Comparison of ENCODE assay signal across 8 cellular contexts in the genomic region with DNA sequence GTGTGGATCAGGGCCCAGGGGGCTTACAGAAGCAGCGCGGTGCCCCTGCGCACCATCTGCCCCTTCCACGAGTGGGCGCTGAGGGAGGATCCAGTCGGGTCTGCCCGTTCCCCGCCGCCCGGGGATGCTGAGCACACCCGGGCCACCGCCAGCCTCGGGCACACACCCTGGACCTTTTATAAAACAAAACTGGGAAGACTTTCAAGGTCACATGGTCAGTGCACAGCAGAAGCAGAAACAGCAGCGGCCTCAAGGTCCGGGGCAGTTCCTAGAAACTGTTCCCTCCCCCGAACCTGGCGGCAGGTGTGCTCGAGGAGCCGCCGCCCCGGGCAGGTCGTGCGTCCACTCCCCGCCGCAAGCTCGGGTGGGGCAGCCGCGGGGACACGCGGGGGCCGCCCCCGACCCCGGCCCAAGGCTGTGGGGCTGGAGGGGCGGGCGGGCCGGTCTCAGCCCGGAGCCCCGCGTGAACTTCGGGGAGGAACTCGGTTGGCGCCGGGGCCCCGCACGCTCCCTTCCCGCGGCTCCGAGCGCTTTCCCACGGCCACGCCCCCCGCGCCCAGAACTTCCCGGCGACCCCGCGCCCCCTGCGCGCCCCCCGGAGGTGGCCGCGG. TPM values are rescaled to one million over a fixed set of nuclear protein-coding genes. Genes with fewer than 3 reads are reported as not detected.
DNase-seq lines count a peak whose midpoint lies in the region; ATAC-seq, FAIRE-seq and TF ChIP-seq lines count a peak whose summit lies in the region.

No MANE protein-coding gene starts in this region.

- peak overlapping the region; percentile 40 for H3K4me3 ChIP-seq in NT2/D1 (ENCODE audit: insufficient read length, low read depth)
- peak overlapping the region; percentile 19 to 63 for H3K4me3 ChIP-seq in kidney (ENCODE audit: low read length in 2 of 2)

- H3K4me3 Mint-ChIP-seq in central memory CD8-positive, alpha-beta T cell = peak overlapping the region; percentile 84
- H3K4me3 Mint-ChIP-seq in stimulated activated memory B cell treated with anti-CD40 and anti-IgM and Interleukin-4, amounts not matched to agents 10 μg/mL and 1 μg/mL and 100 μg/mL, for 72 hours = peak overlapping the region; percentile 93

- no peak for ATAC-seq in central memory CD8-positive, alpha-beta T cell (replicated peaks; ENCODE audit: extremely low read depth, poor library complexity, severe bottlenecking)
- ATAC-seq in stimulated activated memory B cell treated with anti-CD40 and anti-IgM and Interleukin-4, amounts not matched to agents 10 μg/mL and 1 μg/mL and 100 μg/mL, for 72 hours = peak; percentile 37
- no peak for ATAC-seq in HG03342 (IDR thresholded peaks at IDR 0.05; ENCODE audit: unreplicated experiment)

- H3K27ac ChIP-seq in kidney (ENCODE audit: low read depth in 2 of 2, low read length in 2 of 2) = peak overlapping the region; percentile 80 to 89

- peaks cover 5% of the 10 kb centered on the region for H3K4me1 ChIP-seq in NT2/D1 (ENCODE audit: insufficient read depth, insufficient read length)
- H3K4me1 ChIP-seq in kidney (ENCODE audit: control insufficient read depth in 1 of 2, insufficient read depth in 1 of 2, low read depth in 1 of 2, low read length in 2 of 2) = peaks cover 0 to 8% of the 10 kb centered on the region in 2 donors

- H3K36me3 ChIP-seq in NT2/D1 (ENCODE audit: insufficient read depth, insufficient read length, low read length) (peaks cover 23% of the 10 kb centered on the region), kidney (ENCODE audit: control insufficient read depth in 1 of 2, insufficient read depth in 2 of 2, low read length in 2 of 2) (no peaks in the 10 kb centered on the region)

- peak overlapping the region; percentile 51 for H3K27ac Mint-ChIP-seq in central memory CD8-positive, alpha-beta T cell (ENCODE audit: low read depth)
- H3K27ac Mint-ChIP-seq in stimulated activated memory B cell treated with anti-CD40 and anti-IgM and Interleukin-4, amounts not matched to agents 10 μg/mL and 1 μg/mL and 100 μg/mL, for 72 hours = peak overlapping the region; percentile 69

- H3K27me3 Mint-ChIP-seq in central memory CD8-positive, alpha-beta T cell = peaks cover 56% of the 10 kb centered on the region
- H3K27me3 Mint-ChIP-seq in stimulated activated memory B cell treated with anti-CD40 and anti-IgM and Interleukin-4, amounts not matched to agents 10 μg/mL and 1 μg/mL and 100 μg/mL, for 72 hours = peaks cover 16% of the 10 kb centered on the region

- FAIRE-seq in kidney (lab: Jason Lieb, UNC) = no peak

- H3K9me3 Mint-ChIP-seq in central memory CD8-positive, alpha-beta T cell = no peaks in the 10 kb centered on the region
- H3K9me3 Mint-ChIP-seq in stimulated activated memory B cell treated with anti-CD40 and anti-IgM and Interleukin-4, amounts not matched to agents 10 μg/mL and 1 μg/mL and 100 μg/mL, for 72 hours = no peaks in the 10 kb centered on the region

- H3K9ac ChIP-seq in NT2/D1 (ENCODE audit: insufficient read length, low read depth) = peak overlapping the region; percentile 72
- H3K9ac ChIP-seq in kidney (ENCODE audit: low read length in 2 of 2) = peak overlapping the region in 1 of 2 donors; percentile 28

- intact Hi-C loops in kidney (cut with DNase I) = no loop called here

- H3K9me3 ChIP-seq in NT2/D1 (ENCODE audit: insufficient read depth, low read length) = no peaks in the 10 kb centered on the region
- H3K9me3 ChIP-seq in kidney (ENCODE audit: control insufficient read depth in 1 of 2, low read length in 2 of 2) = no peaks in the 10 kb centered on the region

- DNase-seq in NCI-H2227 (lab: John Stamatoyannopoulos, UW; ENCODE audit: unreplicated experiment) = peak; percentile 21
- no peak for DNase-seq in NCI-H2227 treated with DMSO at 0.1 percent for 48 hours (lab: John Stamatoyannopoulos, UW)
- DNase-seq in NT2/D1 (ENCODE audit: low read depth, low spot score) = no peak
- no peak for DNase-seq in central memory CD8-positive, alpha-beta T cell (ENCODE audit: low spot score in 2 of 2)
- DNase-seq in kidney = peak; percentile 77
- DNase-seq in A172 (ENCODE audit: low spot score) = no peak

- peaks cover 3% of the 10 kb centered on the region for H3K36me3 Mint-ChIP-seq in central memory CD8-positive, alpha-beta T cell (ENCODE audit: insufficient read depth)
- H3K36me3 Mint-ChIP-seq in stimulated activated memory B cell treated with anti-CD40 and anti-IgM and Interleukin-4, amounts not matched to agents 10 μg/mL and 1 μg/mL and 100 μg/mL, for 72 hours = no peaks in the 10 kb centered on the region

- H3K27me3 ChIP-seq in NT2/D1 (ENCODE audit: insufficient read depth, insufficient read length) = no peaks in the 10 kb centered on the region

- peaks cover 10% of the 10 kb centered on the region for H3K4me1 Mint-ChIP-seq in central memory CD8-positive, alpha-beta T cell
- H3K4me1 Mint-ChIP-seq in stimulated activated memory B cell treated with anti-CD40 and anti-IgM and Interleukin-4, amounts not matched to agents 10 μg/mL and 1 μg/mL and 100 μg/mL, for 72 hours = peaks cover 10% of the 10 kb centered on the region

- no peak for TF ChIP-seq CTCF in kidney (IDR thresholded peaks at IDR 0.05; ENCODE audit: borderline replicate concordance, extremely low read depth, insufficient read depth)

RNA-seq across cellular contexts. Expression of gene PPP1R26, which starts 0.6 kb away (rescaled TPM):
- total RNA-seq in kidney = 22.0 TPM
- 10.2 TPM for polyA plus RNA-seq in kidney (ENCODE audit: insufficient read depth, low read depth, low replicate concordance)
- 30.9 and 32.7 TPM in 2 replicates for total RNA-seq in A172 (2014; rRNA removed; shearing (Covaris generic))

RNA-seq across cellular contexts. Expression of gene MRPS2, which starts 21.5 kb away (rescaled TPM):
- 29.1 TPM for total RNA-seq in kidney
- polyA plus RNA-seq in kidney (ENCODE audit: insufficient read depth, low read depth, low replicate concordance) = 92.7 TPM
- 52.5 and 54.2 TPM in 2 replicates for total RNA-seq in A172 (2014; rRNA removed; shearing (Covaris generic))

RNA-seq across cellular contexts. Expression of gene LCN1, which starts 42.3 kb away (rescaled TPM):
- not detected for total RNA-seq in kidney
- polyA plus RNA-seq in kidney (ENCODE audit: insufficient read depth, low read depth, low replicate concordance) = not detected
- 0.47 TPM in 1 of 2 replicates, not detected in the other for total RNA-seq in A172 (2014; rRNA removed; shearing (Covaris generic))

Comparison
In these comparisons a context has a peak if more than half of its experiments do, and no peak if none do; other contexts are left out.
1. DNase-seq: peak in NCI-H2227 (single experiment) and kidney (single experiment); none in NCI-H2227 treated with DMSO at 0.1 percent for 48 hours (single experiment), NT2/D1 (single experiment), central memory CD8-positive, alpha-beta T cell (0 of 2) and A172 (single experiment).